Comparison of ENCODE assay signal across 8 cellular contexts in the genomic region with DNA sequence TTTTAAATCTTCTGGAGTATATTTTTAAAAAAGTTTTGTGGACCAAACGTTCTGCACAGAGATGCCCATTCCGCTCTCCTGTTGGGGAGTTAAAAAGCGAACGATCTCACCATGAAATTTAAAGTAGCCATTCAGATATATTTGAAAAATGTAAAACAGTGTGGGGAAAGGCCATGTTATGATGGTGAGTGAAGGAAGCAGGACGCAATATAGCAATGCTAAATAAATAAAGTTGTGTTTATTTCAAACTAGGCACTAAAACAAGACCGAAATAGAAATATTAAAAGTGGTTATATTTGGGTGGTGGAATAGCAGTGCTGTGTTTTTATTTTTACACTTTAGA. TPM values are rescaled to one million over a fixed set of nuclear protein-coding genes. Genes with fewer than 3 reads are reported as not detected.
DNase-seq lines count a peak whose midpoint lies in the region; ATAC-seq and TF ChIP-seq lines count a peak whose summit lies in the region.

No MANE protein-coding gene starts in this region.

- peak overlapping the region; percentile 43 to 48 for H3K4me3 ChIP-seq in cardiac fibroblast (replicated peaks in 1 of 2; ENCODE audit: low read depth in 2 of 2, low read length in 2 of 2)

- H3K36me3 Mint-ChIP-seq in natural killer cell: no peaks in the 10 kb centered on the region

- peak overlapping the region; percentile 95 for H3K4me3 Mint-ChIP-seq in natural killer cell

- peak; percentile 13 for ATAC-seq in GM18907 (IDR thresholded peaks at IDR 0.05; ENCODE audit: unreplicated experiment)
- peak; percentile 4 for ATAC-seq in HG03196 (IDR thresholded peaks at IDR 0.05; ENCODE audit: unreplicated experiment)
- peak in 2 of 3 donors; percentile 1 to 13 for ATAC-seq in natural killer cell

- POLR2A ChIA-PET in GM10248 (lab: Yijun Ruan, JAX): no interaction called here

- CTCF ChIA-PET in GM10248 (lab: Yijun Ruan, JAX): no interaction called here

- intact Hi-C loops in natural killer cell (cut with micrococcal nuclease): no loop called here

- peak overlapping the region; percentile 90 to 92 for H3K27ac Mint-ChIP-seq in natural killer cell

- DNase-seq in cardiac fibroblast (ENCODE audit: low read depth in 2 of 2) (no peak), natural killer cell (no peak), KBM-7 (no peak), DMS79 treated with DMSO at 0.1 percent for 48 hours (lab: John Stamatoyannopoulos, UW) (no peak), GM10248 (ENCODE audit: extremely low spot score) (no peak), HT-29 (ENCODE audit: low spot score) (no peak)

- TF ChIP-seq CTCF in cardiac fibroblast (IDR thresholded peaks at IDR 0.05; ENCODE audit: low read depth, low read length): no peak
- TF ChIP-seq CTCF in natural killer cell (IDR thresholded peaks at IDR 0.05): no peak
- TF ChIP-seq CTCF in GM10248 (IDR thresholded peaks at IDR 0.05; ENCODE audit: control extremely low read depth, extremely low read depth, low read depth, missing control alignments): no peak

- H3K27me3 Mint-ChIP-seq in natural killer cell (ENCODE audit: low read depth in 2 of 2): no peaks in the 10 kb centered on the region

- peaks cover 10 to 11% of the 10 kb centered on the region in 2 donors for H3K4me1 Mint-ChIP-seq in natural killer cell

- no peaks in the 10 kb centered on the region for H3K9me3 Mint-ChIP-seq in natural killer cell

- in situ Hi-C loops in KBM-7 (cut with MboI; ENCODE audit: low pct_unique_long_range_greater_than_20kb, low sequenced_read_pairs): no loop called here

RNA-seq across cellular contexts. Expression of gene CCDC13, which starts 0.3 kb away (rescaled TPM):
- under 1 TPM; 0.35 to 0.88 (median 0.47) TPM for total RNA-seq in natural killer cell
- not detected in 2 replicates for total RNA-seq in HT-29 (2014; rRNA removed; shearing (Covaris generic))

RNA-seq across cellular contexts. Expression of gene HIGD1A, which starts 30.9 kb away (rescaled TPM):
- total RNA-seq in natural killer cell: 10 to 100 TPM; 24.5 to 28.5 (median 28.2) TPM
- 22.5 and 32.2 TPM in 2 replicates for total RNA-seq in HT-29 (2014; rRNA removed; shearing (Covaris generic))

RNA-seq across cellular contexts. Expression of gene ACKR2, which starts 35.9 kb away (rescaled TPM):
- total RNA-seq in natural killer cell: under 1 TPM; 0.56 to 0.95 (median 0.72) TPM
- 0.18 TPM in 1 of 2 replicates, not detected in the other for total RNA-seq in HT-29 (2014; rRNA removed; shearing (Covaris generic))
